8 cellular contexts compared by ENCODE assay signal in the genomic region with DNA sequence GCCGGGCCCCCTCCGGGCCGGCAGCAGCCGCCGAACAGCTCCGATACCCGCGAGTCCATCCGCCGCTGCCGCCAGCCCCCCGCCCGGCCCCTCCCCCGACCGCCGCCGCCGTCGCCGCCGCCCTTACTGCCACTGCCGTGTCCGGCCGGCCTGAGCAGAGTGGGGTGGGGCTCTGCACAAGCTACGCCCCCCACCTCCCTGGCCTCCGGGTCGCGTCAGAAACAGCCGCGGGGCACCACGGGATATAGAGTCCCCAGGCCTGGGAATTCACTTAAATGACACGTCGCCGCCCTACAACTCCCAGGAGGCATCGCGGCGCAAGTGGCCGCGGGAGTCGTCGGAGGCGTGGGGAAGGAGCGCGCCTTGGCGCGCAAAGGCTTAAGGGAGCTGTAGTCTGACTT. TPM values are rescaled to one million over a fixed set of nuclear protein-coding genes. Genes with fewer than 3 reads are reported as not detected.
DNase-seq lines count a peak whose midpoint lies in the region; ATAC-seq and TF ChIP-seq lines count a peak whose summit lies in the region.

A gene with protein sequence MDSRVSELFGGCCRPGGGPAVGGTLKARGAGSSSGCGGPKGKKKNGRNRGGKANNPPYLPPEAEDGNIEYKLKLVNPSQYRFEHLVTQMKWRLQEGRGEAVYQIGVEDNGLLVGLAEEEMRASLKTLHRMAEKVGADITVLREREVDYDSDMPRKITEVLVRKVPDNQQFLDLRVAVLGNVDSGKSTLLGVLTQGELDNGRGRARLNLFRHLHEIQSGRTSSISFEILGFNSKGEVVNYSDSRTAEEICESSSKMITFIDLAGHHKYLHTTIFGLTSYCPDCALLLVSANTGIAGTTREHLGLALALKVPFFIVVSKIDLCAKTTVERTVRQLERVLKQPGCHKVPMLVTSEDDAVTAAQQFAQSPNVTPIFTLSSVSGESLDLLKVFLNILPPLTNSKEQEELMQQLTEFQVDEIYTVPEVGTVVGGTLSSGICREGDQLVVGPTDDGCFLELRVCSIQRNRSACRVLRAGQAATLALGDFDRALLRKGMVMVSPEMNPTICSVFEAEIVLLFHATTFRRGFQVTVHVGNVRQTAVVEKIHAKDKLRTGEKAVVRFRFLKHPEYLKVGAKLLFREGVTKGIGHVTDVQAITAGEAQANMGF (minus strand): TSS at position 161 of the 401 bp plus-strand sequence. CDS start 102 bp downstream, at position 59.

- no peaks in the 10 kb centered on the region for H3K9me3 ChIP-seq in muscle layer of duodenum (ENCODE audit: control insufficient read depth in 1 of 2, low read length in 2 of 2)

- peaks cover 3% of the 10 kb centered on the region for H3K36me3 Mint-ChIP-seq in activated T-cell treated with anti-CD3 and anti-CD28 coated beads, Interleukin-2, amount 50 U/mL, for 4 hours (ENCODE audit: insufficient read depth)

- peak within 1 kb of the TSS; percentile 97 for H3K4me3 Mint-ChIP-seq in activated T-cell treated with anti-CD3 and anti-CD28 coated beads, Interleukin-2, amount 50 U/mL, for 4 hours

- H3K4me1 ChIP-seq in muscle layer of duodenum (ENCODE audit: control insufficient read depth in 1 of 2, insufficient read depth in 2 of 2, low read length in 2 of 2): peaks cover 6 to 12% of the 10 kb centered on the region in 2 donors

- DNase-seq in DMS153 (lab: John Stamatoyannopoulos, UW): peak; percentile 99
- peak; percentile 99 for DNase-seq in KBM-7
- peak; percentile 92 for DNase-seq in activated T-cell treated with anti-CD3 and anti-CD28 coated beads, Interleukin-2, amount 50 U/mL, for 4 hours
- peak; percentile 94 to 98 for DNase-seq in stimulated activated CD8-positive, alpha-beta memory T cell treated with anti-CD3 and anti-CD28 coated beads, Interleukin-7, amount 100 ng/mL, for 48 hours (ENCODE audit: extremely low read depth in 1 of 2, low read depth in 1 of 2)

- peaks cover 28% of the 10 kb centered on the region for H3K4me1 Mint-ChIP-seq in activated T-cell treated with anti-CD3 and anti-CD28 coated beads, Interleukin-2, amount 50 U/mL, for 4 hours (ENCODE audit: low read depth)

- peak within 1 kb of the TSS; percentile 95 for H3K27ac ChIP-seq in muscle layer of duodenum (ENCODE audit: low read length)

- H3K36me3 ChIP-seq in muscle layer of duodenum (ENCODE audit: control insufficient read depth in 1 of 2, insufficient read depth in 2 of 2, low read length in 2 of 2): peaks cover 14 to 21% of the 10 kb centered on the region in 2 donors

- peak within 1 kb of the TSS; percentile 63 to 99 for H3K4me3 ChIP-seq in muscle layer of duodenum (ENCODE audit: low read depth in 1 of 2, low read length in 2 of 2)

- in situ Hi-C loops in KBM-7 (cut with MboI; ENCODE audit: low pct_unique_long_range_greater_than_20kb, low sequenced_read_pairs): no loop called here

- no peaks in the 10 kb centered on the region for H3K27me3 ChIP-seq in muscle layer of duodenum (ENCODE audit: low read depth, low read length)

- no peaks in the 10 kb centered on the region for H3K9me3 Mint-ChIP-seq in activated T-cell treated with anti-CD3 and anti-CD28 coated beads, Interleukin-2, amount 50 U/mL, for 4 hours

- peak; percentile 76 for ATAC-seq in GM21717 (IDR thresholded peaks at IDR 0.05; ENCODE audit: unreplicated experiment)
- peak; percentile 87 to 89 for ATAC-seq in activated T-cell treated with anti-CD3 and anti-CD28 coated beads, Interleukin-2, amount 50 U/mL, for 4 hours
- peak; percentile 90 for ATAC-seq in esophagus mucosa

- no peaks in the 10 kb centered on the region for H3K27me3 Mint-ChIP-seq in activated T-cell treated with anti-CD3 and anti-CD28 coated beads, Interleukin-2, amount 50 U/mL, for 4 hours (ENCODE audit: low read depth)

TF ChIP-seq in PFSK-1, 5 proteins besides CTCF, POLR2A, EP300 and RAD21:
- TF ChIP-seq TAF1 (IDR thresholded peaks at IDR 0.05; ENCODE audit: borderline replicate concordance, insufficient read depth, low read length) (no peak), POLR2AphosphoS5 (IDR thresholded peaks at IDR 0.05; ENCODE audit: low read depth, low read length) (0 out of 2 replicates have a peak, but pooled peaks have one; percentile 23), SIN3A (IDR thresholded peaks at IDR 0.05; ENCODE audit: borderline replicate concordance, insufficient read depth, low read length) (peak; percentile 65; the same call in 1 of the 2 replicates), FOXP2 (optimal IDR thresholded peaks at IDR 0.05; ENCODE audit: borderline replicate concordance, extremely low read depth, extremely low read length, insufficient read depth) (peak; percentile 90)
- TF ChIP-seq, protein P1, sequence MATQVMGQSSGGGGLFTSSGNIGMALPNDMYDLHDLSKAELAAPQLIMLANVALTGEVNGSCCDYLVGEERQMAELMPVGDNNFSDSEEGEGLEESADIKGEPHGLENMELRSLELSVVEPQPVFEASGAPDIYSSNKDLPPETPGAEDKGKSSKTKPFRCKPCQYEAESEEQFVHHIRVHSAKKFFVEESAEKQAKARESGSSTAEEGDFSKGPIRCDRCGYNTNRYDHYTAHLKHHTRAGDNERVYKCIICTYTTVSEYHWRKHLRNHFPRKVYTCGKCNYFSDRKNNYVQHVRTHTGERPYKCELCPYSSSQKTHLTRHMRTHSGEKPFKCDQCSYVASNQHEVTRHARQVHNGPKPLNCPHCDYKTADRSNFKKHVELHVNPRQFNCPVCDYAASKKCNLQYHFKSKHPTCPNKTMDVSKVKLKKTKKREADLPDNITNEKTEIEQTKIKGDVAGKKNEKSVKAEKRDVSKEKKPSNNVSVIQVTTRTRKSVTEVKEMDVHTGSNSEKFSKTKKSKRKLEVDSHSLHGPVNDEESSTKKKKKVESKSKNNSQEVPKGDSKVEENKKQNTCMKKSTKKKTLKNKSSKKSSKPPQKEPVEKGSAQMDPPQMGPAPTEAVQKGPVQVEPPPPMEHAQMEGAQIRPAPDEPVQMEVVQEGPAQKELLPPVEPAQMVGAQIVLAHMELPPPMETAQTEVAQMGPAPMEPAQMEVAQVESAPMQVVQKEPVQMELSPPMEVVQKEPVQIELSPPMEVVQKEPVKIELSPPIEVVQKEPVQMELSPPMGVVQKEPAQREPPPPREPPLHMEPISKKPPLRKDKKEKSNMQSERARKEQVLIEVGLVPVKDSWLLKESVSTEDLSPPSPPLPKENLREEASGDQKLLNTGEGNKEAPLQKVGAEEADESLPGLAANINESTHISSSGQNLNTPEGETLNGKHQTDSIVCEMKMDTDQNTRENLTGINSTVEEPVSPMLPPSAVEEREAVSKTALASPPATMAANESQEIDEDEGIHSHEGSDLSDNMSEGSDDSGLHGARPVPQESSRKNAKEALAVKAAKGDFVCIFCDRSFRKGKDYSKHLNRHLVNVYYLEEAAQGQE (IDR thresholded peaks at IDR 0.05; ENCODE audit: insufficient read depth in 1 of 2, low read depth in 2 of 2, low read length in 2 of 2): no peak

RNA-seq across cellular contexts. Expression of the gene that starts here (rescaled TPM):
- polyA plus RNA-seq in PFSK-1 (2012; ENCODE audit: insufficient read length, low read depth): 269 TPM
- total RNA-seq in activated T-cell treated with anti-CD3 and anti-CD28 coated beads, Interleukin-2, amount 50 U/mL, for 4 hours: 10 to 100 TPM; 37.3 to 50.3 (median 39.1) TPM
- 49.7 TPM for total RNA-seq in esophagus mucosa

Comparison
In these comparisons a context has a peak if more than half of its experiments do, and no peak if none do; other contexts are left out.
1. Peak in every context shown above with its lines: DNase-seq, ATAC-seq, H3K4me3 ChIP-seq and H3K27ac ChIP-seq.